Comparison of ENCODE assay signal across 19 cellular contexts in genomic region chr19:35601971-35602370, GRCh38.
"Had no signal": no experiment of that assay in that cellular context is flagged by ENCODE, and none has a peak within 500 bp of the region (broad histone marks: within the 10 kb centered on the region; RNA-seq: fewer than 3 reads in every experiment).

No MANE protein-coding gene starts in this region.

- H3K27ac ChIP-seq: colonic mucosa, epithelial cell of prostate, gastrocnemius medialis, neutrophil, parathyroid adenoma, right atrium auricular region, stomach, tibial artery had no signal

- DNase-seq: colonic mucosa; effector CD8-positive, alpha-beta T cell; endodermal cell; foreskin fibroblast; gastrocnemius medialis; head of caudate nucleus; mucosa of descending colon; naive B cell; stimulated activated CD4-positive, alpha-beta T cell treated with anti-CD3 and anti-CD28 coated beads, Interleukin-2, amount 100 ng/mL, for 24 hours; stimulated activated CD4-positive, alpha-beta T cell treated with anti-CD3 and anti-CD28 coated beads, Interleukin-4, amount 100 ng/mL, for 24 hours; stimulated activated naive CD4-positive, alpha-beta T cell treated with Interleukin-2 at 50 U/mL for 16 hours; stomach; tibial artery had no signal

- H3K36me3 ChIP-seq: colonic mucosa, gastrocnemius medialis, neutrophil, right atrium auricular region, stomach, tibial artery had no signal

- H3K27me3 ChIP-seq: colonic mucosa, gastrocnemius medialis, right atrium auricular region, tibial artery had no signal

- H3K4me1 ChIP-seq: colonic mucosa, gastrocnemius medialis, parathyroid adenoma, right atrium auricular region, stomach, tibial artery had no signal

- H3K4me3 ChIP-seq: colonic mucosa, gastrocnemius medialis, lung, mucosa of descending colon, right atrium auricular region, smooth muscle cell, stomach, tibial artery had no signal

- H3K9me3 ChIP-seq: colonic mucosa, gastrocnemius medialis, neutrophil, tibial artery had no signal
